ENCODE assay signal across 10 cellular contexts in genomic region chr7:75772081-75773077, GRCh38. TPM values are rescaled to one million over a fixed set of nuclear protein-coding genes. Genes with fewer than 3 reads are reported as not detected.
DNase-seq lines count a peak whose midpoint lies in the region; ATAC-seq and TF ChIP-seq lines count a peak whose summit lies in the region.
"Had no signal": no experiment of that assay in that cellular context is flagged by ENCODE, and none has a peak within 500 bp of the region (broad histone marks: within the 10 kb centered on the region; RNA-seq: fewer than 3 reads in every experiment).

A gene with protein sequence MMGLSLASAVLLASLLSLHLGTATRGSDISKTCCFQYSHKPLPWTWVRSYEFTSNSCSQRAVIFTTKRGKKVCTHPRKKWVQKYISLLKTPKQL (minus strand): TSS chr7:75772211. CDS start chr7:75772176, 35 bp downstream.

- H3K36me3 ChIP-seq in body of pancreas (replicated peaks in 1 of 2; ENCODE audit: insufficient read depth in 1 of 2, low read depth in 2 of 2) (no peaks in the 10 kb centered on the region), upper lobe of left lung (no peaks in the 10 kb centered on the region), upper lobe of right lung (no peaks in the 10 kb centered on the region)

- intact Hi-C loops in body of pancreas (cut with DNase I), result no loop called here
- intact Hi-C loops in upper lobe of right lung (cut with DNase I), result no loop called here

- DNase-seq in SIG-M5 treated with dmso at 0.1 percent for 504 hours (lab: John Stamatoyannopoulos, UW; ENCODE audit: unreplicated experiment) (peak; percentile 7), SIG-M5 (lab: John Stamatoyannopoulos, UW) (no peak), body of pancreas (peak; percentile 14 to 55 (median 30)), left lobe of liver (ENCODE audit: low spot score) (no peak), upper lobe of left lung (peak in 1 of 2 donors; percentile 21), NCI-H446 (lab: John Stamatoyannopoulos, UW) (no peak), immature natural killer cell (no peak), upper lobe of right lung (no peak)
- DNase-seq: cortex of kidney had no signal

- no peaks in the 10 kb centered on the region for H3K9me3 Mint-ChIP-seq in immature natural killer cell

- no peak within 1 kb of the TSS for H3K27ac Mint-ChIP-seq in immature natural killer cell

- TF ChIP-seq EP300 in upper lobe of left lung (IDR thresholded peaks at IDR 0.05), result no peak

- ATAC-seq in body of pancreas (peak; percentile 35), left lobe of liver (peak; percentile 19), upper lobe of left lung (ENCODE audit: low FRiP score in 2 of 2) (peak; percentile 23 to 86), upper lobe of right lung (no peak)

- peaks cover 15 to 26% of the 10 kb centered on the region in 2 donors for H3K4me1 Mint-ChIP-seq in immature natural killer cell

- H3K4me3 Mint-ChIP-seq in immature natural killer cell, result no peak within 1 kb of the TSS

- H3K4me3 ChIP-seq in body of pancreas (no peak within 1 kb of the TSS), upper lobe of left lung (no peak within 1 kb of the TSS), upper lobe of right lung (no peak within 1 kb of the TSS)

- no peaks in the 10 kb centered on the region for H3K36me3 Mint-ChIP-seq in immature natural killer cell

- H3K9me3 ChIP-seq in body of pancreas (no peaks in the 10 kb centered on the region), upper lobe of left lung (no peaks in the 10 kb centered on the region), upper lobe of right lung (no peaks in the 10 kb centered on the region)

- H3K4me1 ChIP-seq in body of pancreas, result no peaks in the 10 kb centered on the region
- peaks cover 0 to 5% (median 2%) of the 10 kb centered on the region in 4 donors for H3K4me1 ChIP-seq in upper lobe of left lung
- H3K4me1 ChIP-seq in upper lobe of right lung, result no peaks in the 10 kb centered on the region

- whole genome bisulfite sequencing in body of pancreas, 2 donors, result 69 to 81% methylated on average over 8 to 9 of the region's 9 CpGs
- 69 to 71% methylated on average over 9 of the region's 9 CpGs for WGBS in upper lobe of left lung, 2 donors

- TF ChIP-seq POLR2A in body of pancreas (IDR thresholded peaks at IDR 0.05) (no peak), upper lobe of left lung (IDR thresholded peaks at IDR 0.05) (no peak)

- TF ChIP-seq CTCF in body of pancreas (IDR thresholded peaks at IDR 0.05), result no peak
- TF ChIP-seq CTCF in upper lobe of left lung (IDR thresholded peaks at IDR 0.05), result no peak
- no peak for TF ChIP-seq CTCF in upper lobe of right lung (IDR thresholded peaks at IDR 0.05)

- no peaks in the 10 kb centered on the region for H3K27me3 ChIP-seq in body of pancreas
- H3K27me3 ChIP-seq in upper lobe of left lung, result no peaks in the 10 kb centered on the region
- no peaks in the 10 kb centered on the region for H3K27me3 ChIP-seq in upper lobe of right lung

- H3K27me3 Mint-ChIP-seq in immature natural killer cell (ENCODE audit: low read depth in 3 of 3), result peaks cover 0 to 15% (median 5%) of the 10 kb centered on the region in 3 donors

- H3K27ac ChIP-seq in body of pancreas (peak within 1 kb of the TSS in 1 of 4 donors; percentile 4), upper lobe of left lung (peak within 1 kb of the TSS in 3 of 4 donors; percentile 16 to 62 (median 48)), upper lobe of right lung (no peak within 1 kb of the TSS)

RNA-seq across cellular contexts. Expression of the gene that starts here (rescaled TPM):
- total RNA-seq in body of pancreas, result not detected
- total RNA-seq in left lobe of liver, result not detected
- 1 to 10 TPM in 1 of 6 donors, under 1 TPM in 1, not detected in 4; 0.71 to 3.6 TPM for total RNA-seq in upper lobe of left lung
- polyA plus RNA-seq in immature natural killer cell, result not detected
- total RNA-seq in upper lobe of right lung, result 1.2 TPM
- total RNA-seq: mononuclear cell had no signal

Comparison
In these comparisons a context has a peak if more than half of its experiments do, and no peak if none do; other contexts are left out.
1. Peak in DNase-seq and ATAC-seq in body of pancreas; RNA of the gene not detected or under 1 TPM.
2. Peak in ATAC-seq in left lobe of liver; RNA of the gene not detected or under 1 TPM.